In the genomic region with DNA sequence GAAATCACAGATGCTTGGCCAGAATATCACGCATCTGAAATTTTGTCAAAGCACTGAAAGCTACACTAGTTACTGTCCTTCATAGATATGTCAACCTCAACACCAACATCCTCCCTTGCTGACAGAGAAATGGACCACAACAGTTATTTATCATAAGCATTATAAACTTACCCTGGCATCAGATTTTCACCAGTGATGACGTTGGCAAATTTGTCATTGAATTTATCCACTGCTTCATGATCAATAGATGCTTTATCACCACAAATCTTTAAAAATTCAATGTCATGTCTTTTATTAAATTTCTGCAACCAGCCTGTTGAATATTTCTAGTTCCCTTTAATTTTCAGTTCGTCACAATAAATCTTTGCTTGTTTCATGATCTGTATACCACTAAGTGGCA, we compare ENCODE assay signal across 6 cellular contexts.
"Had no signal": no experiment of that assay in that cellular context is flagged by ENCODE, and none has a peak within 500 bp of the region (broad histone marks: within the 10 kb centered on the region; RNA-seq: fewer than 3 reads in every experiment).

No MANE protein-coding gene starts in this region.

- DNase-seq: H9, HCEC 1CT had no signal

- H2AFZ ChIP-seq: GM23338 had no signal

- FAIRE-seq: H1, H54, HTR-8/SVneo had no signal

- H3K4me3 ChIP-seq: GM23338 had no signal

- H3K4me2 ChIP-seq: GM23338 had no signal

- ATAC-seq: GM23338 had no signal
